In genomic region chr7:123961731-123962130, GRCh38 we compare ENCODE assay signal across 15 cellular contexts. TPM values are rescaled to one million over a fixed set of nuclear protein-coding genes. Genes with fewer than 3 reads are reported as not detected.
A peak's percentile ranks its signal among the peaks of the same experiment; 100 is the strongest.
DNase-seq lines count a peak whose midpoint lies in the region; ATAC-seq and TF ChIP-seq lines count a peak whose summit lies in the region.
"Had no signal": no experiment of that assay in that cellular context is flagged by ENCODE, and none has a peak within 500 bp of the region (broad histone marks: within the 10 kb centered on the region; RNA-seq: fewer than 3 reads in every experiment).

No MANE protein-coding gene starts in this region.

- no peak for TF ChIP-seq CTCF in choroid plexus epithelial cell (conservative IDR thresholded peaks at IDR 0.05; ENCODE audit: low read depth, low read length)
- TF ChIP-seq CTCF in mucosa of descending colon (IDR thresholded peaks at IDR 0.05): no peak
- no peak for TF ChIP-seq CTCF in RWPE1 (conservative IDR thresholded peaks at IDR 0.05; ENCODE audit: low read depth)

- no peak overlapping the region for H3K27ac ChIP-seq in RWPE1
- H3K27ac ChIP-seq: esophagus squamous epithelium, SJCRH30 had no signal

- in situ Hi-C loops in ACHN (cut with HindIII; ENCODE audit: low pct_ligation_motif_present, low pct_unique_long_range_greater_than_20kb, low sequenced_read_pairs): no loop called here

- intact Hi-C loops in mucosa of descending colon (cut with DNase I, micrococcal nuclease): no loop called here

- DNase-seq in A172 (ENCODE audit: low spot score): peak; percentile 88
- DNase-seq in ACHN: peak; percentile 30
- DNase-seq in NCI-H128 (lab: John Stamatoyannopoulos, UW; ENCODE audit: unreplicated experiment): peak; percentile 47
- peak; percentile 49 for DNase-seq in choroid plexus epithelial cell (ENCODE audit: low read depth)
- DNase-seq in mucosa of descending colon: no peak
- no peak for DNase-seq in RWPE1 (ENCODE audit: low spot score)
- DNase-seq: CD4-positive, CD25-positive, alpha-beta regulatory T cell; esophagus squamous epithelium; NCI-H1436; NK-92 treated with Interleukin-12 subunit alpha and Interleukin-12 subunit beta, amount 100 ng/mL, for 24 hours had no signal

- ATAC-seq in mucosa of descending colon (no peak), GM21529 (IDR thresholded peaks at IDR 0.05; ENCODE audit: unreplicated experiment) (no peak)
- ATAC-seq: natural killer cell treated with Interleukin-12 subunit alpha and Interleukin-12 subunit beta and Interleukin-15 and Interleukin-18, amount 100 ng/mL, for 72 hours had no signal

- no peaks in the 10 kb centered on the region for H3K36me3 ChIP-seq in mucosa of descending colon (ENCODE audit: low read depth)
- H3K36me3 ChIP-seq: esophagus squamous epithelium, SJCRH30 had no signal

- POLR2A ChIA-PET in RWPE1 (lab: Yijun Ruan, JAX; ENCODE audit: low non-redundant PET): no interaction called here

- CTCF ChIA-PET in RWPE1 (lab: Yijun Ruan, JAX): no interaction called here

- no peaks in the 10 kb centered on the region for H3K9me3 ChIP-seq in mucosa of descending colon
- H3K9me3 ChIP-seq: esophagus squamous epithelium, SJCRH30 had no signal

- no peaks in the 10 kb centered on the region for H3K4me1 ChIP-seq in mucosa of descending colon (ENCODE audit: low read depth)
- H3K4me1 ChIP-seq: esophagus squamous epithelium, SJCRH30 had no signal

- H3K4me3 ChIP-seq in choroid plexus epithelial cell (ENCODE audit: low read depth, low read length) (no peak overlapping the region), mucosa of descending colon (no peak overlapping the region)
- H3K4me3 ChIP-seq: esophagus squamous epithelium, SJCRH30 had no signal

RNA-seq across cellular contexts. Expression of gene SPAM1, which starts 36.7 kb away (rescaled TPM):
- total RNA-seq in A172 (2014; rRNA removed; shearing (Covaris generic)): not detected in 2 replicates
- not detected for total RNA-seq in mucosa of descending colon
- total RNA-seq: activated naive CD4-positive, alpha-beta T cell treated with anti-CD3 and anti-CD28 coated beads, Interleukin-2, amount 50 U/mL, for 72 hours; CD4-positive, CD25-positive, alpha-beta regulatory T cell; esophagus squamous epithelium; liver; natural killer cell treated with Interleukin-12 subunit alpha and Interleukin-12 subunit beta and Interleukin-15 and Interleukin-18, amount 100 ng/mL, for 72 hours; SJCRH30 had no signal

Comparison
In these comparisons a context has a peak if more than half of its experiments do, and no peak if none do; other contexts are left out.
1. DNase-seq: peak in A172 (single experiment), ACHN (single experiment), NCI-H128 (single experiment) and choroid plexus epithelial cell (single experiment); none in mucosa of descending colon (0 of 3) and RWPE1 (single experiment).